In the genomic region with DNA sequence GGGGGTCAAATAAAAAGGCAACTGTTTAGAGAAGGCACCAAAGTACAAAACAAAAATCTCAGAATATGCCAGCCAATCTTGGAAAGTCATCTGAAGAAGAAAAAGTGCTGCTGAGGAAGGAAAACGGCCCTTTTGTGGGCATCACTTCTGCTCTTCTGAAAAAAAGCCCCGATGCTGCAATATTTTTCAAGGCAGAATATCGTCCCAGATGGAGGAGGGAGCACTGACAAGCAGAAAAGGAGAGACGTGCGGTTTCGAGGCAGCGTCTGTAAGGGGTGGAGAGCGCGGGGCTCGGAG, we compare ENCODE assay signal across 8 cellular contexts. TPM values are rescaled to one million over a fixed set of nuclear protein-coding genes. Genes with fewer than 3 reads are reported as not detected.
DNase-seq lines count a peak whose midpoint lies in the region; ATAC-seq lines count a peak whose summit lies in the region.

No MANE protein-coding gene starts in this region.

- H3K36me3 Mint-ChIP-seq in central memory CD8-positive, alpha-beta T cell (ENCODE audit: insufficient read depth) = peaks cover 2% of the 10 kb centered on the region
- H3K36me3 Mint-ChIP-seq in naive thymus-derived CD8-positive, alpha-beta T cell = peaks cover 0 to 3% (median 0%) of the 10 kb centered on the region in 3 donors

- H3K27me3 Mint-ChIP-seq in central memory CD8-positive, alpha-beta T cell = peaks cover 78% of the 10 kb centered on the region
- peaks cover 30 to 68% (median 46%) of the 10 kb centered on the region in 5 donors for H3K27me3 Mint-ChIP-seq in naive thymus-derived CD8-positive, alpha-beta T cell

- H3K4me1 Mint-ChIP-seq in central memory CD8-positive, alpha-beta T cell = peaks cover 7% of the 10 kb centered on the region
- H3K4me1 Mint-ChIP-seq in naive thymus-derived CD8-positive, alpha-beta T cell = peaks cover 5 to 14% (median 11%) of the 10 kb centered on the region in 4 donors

- POLR2A ChIA-PET in naive thymus-derived CD8-positive, alpha-beta T cell (lab: Charles Lee) = no interaction called here

- H3K27ac Mint-ChIP-seq in central memory CD8-positive, alpha-beta T cell (ENCODE audit: low read depth) = no peak overlapping the region
- peak overlapping the region in 3 of 10 donors; percentile 14 to 57 (median 14) for H3K27ac Mint-ChIP-seq in naive thymus-derived CD8-positive, alpha-beta T cell

- peak overlapping the region; percentile 76 for H3K4me3 Mint-ChIP-seq in central memory CD8-positive, alpha-beta T cell
- H3K4me3 Mint-ChIP-seq in naive thymus-derived CD8-positive, alpha-beta T cell = peak overlapping the region; percentile 76 to 90 (median 79)

- no peaks in the 10 kb centered on the region for H3K9me3 Mint-ChIP-seq in central memory CD8-positive, alpha-beta T cell
- H3K9me3 Mint-ChIP-seq in naive thymus-derived CD8-positive, alpha-beta T cell = peaks cover 0 to 13% (median 5%) of the 10 kb centered on the region in 9 donors

- no peak for DNase-seq in central memory CD8-positive, alpha-beta T cell (ENCODE audit: low spot score in 2 of 2)
- DNase-seq in naive thymus-derived CD8-positive, alpha-beta T cell = no peak
- DNase-seq in NCI-H2196 (lab: John Stamatoyannopoulos, UW; ENCODE audit: unreplicated experiment) (no peak), DMS153 treated with DMSO at 0.1 percent for 48 hours (lab: John Stamatoyannopoulos, UW; ENCODE audit: unreplicated experiment) (no peak), NOMO-1 treated with DMSO at 0.1 percent for 48 hours (lab: John Stamatoyannopoulos, UW; ENCODE audit: unreplicated experiment) (no peak)

- peak; percentile 7 for ATAC-seq in GM18858 (IDR thresholded peaks at IDR 0.05; ENCODE audit: unreplicated experiment)
- peak; percentile 15 for ATAC-seq in HG03103 (IDR thresholded peaks at IDR 0.05; ENCODE audit: low read depth, unreplicated experiment)
- ATAC-seq in central memory CD8-positive, alpha-beta T cell (replicated peaks; ENCODE audit: extremely low read depth, poor library complexity, severe bottlenecking) = no peak
- peak in 1 of 2 donors; percentile 16 for ATAC-seq in naive thymus-derived CD8-positive, alpha-beta T cell
- ATAC-seq in HG03135 (IDR thresholded peaks at IDR 0.05; ENCODE audit: unreplicated experiment) = no peak

RNA-seq across cellular contexts. Expression of gene ATRNL1, which starts 1.0 kb away (rescaled TPM):
- not detected for total RNA-seq in naive thymus-derived CD8-positive, alpha-beta T cell
- not detected for polyA plus RNA-seq in naive thymus-derived CD8-positive, alpha-beta T cell

Comparison
In these comparisons a context has a peak if more than half of its experiments do, and no peak if none do; other contexts are left out.
1. ATAC-seq: peak in GM18858 (single experiment) and HG03103 (single experiment); none in central memory CD8-positive, alpha-beta T cell (single experiment) and HG03135 (single experiment).